ENCODE assay signal across 20 cellular contexts in the genomic region with DNA sequence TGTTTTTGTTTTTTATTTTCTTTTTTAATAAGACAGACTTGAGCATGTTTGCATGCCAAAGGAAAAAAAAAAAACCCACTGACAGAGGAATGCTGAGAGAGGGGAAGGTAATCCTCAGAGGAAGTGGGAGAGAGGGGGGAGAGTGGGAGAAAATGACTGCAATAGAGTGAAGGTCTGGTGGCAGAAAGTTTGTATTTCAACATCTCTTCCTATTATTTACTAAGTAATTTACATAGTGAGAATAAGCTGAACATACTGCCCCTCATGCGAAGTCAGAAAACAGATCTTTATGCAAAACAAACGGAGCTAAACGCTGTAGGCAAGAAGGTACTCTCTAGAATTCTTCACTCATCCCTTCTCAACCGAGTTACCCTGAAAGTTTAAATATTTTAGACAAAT. TPM values are rescaled to one million over a fixed set of nuclear protein-coding genes. Genes with fewer than 3 reads are reported as not detected.
A peak's percentile ranks its signal among the peaks of the same experiment; 100 is the strongest.
DNase-seq lines count a peak whose midpoint lies in the region; ATAC-seq and TF ChIP-seq lines count a peak whose summit lies in the region.
"Had no signal": no experiment of that assay in that cellular context is flagged by ENCODE, and none has a peak within 500 bp of the region (broad histone marks: within the 10 kb centered on the region; RNA-seq: fewer than 3 reads in every experiment).

No MANE protein-coding gene starts in this region.

- intact Hi-C loops in activated CD4-positive, alpha-beta T cell treated with anti-CD3 and anti-CD28 coated beads, Interleukin-2, amount 10 ng/mL, durations not matched to agents 24 days and 14 days (cut with micrococcal nuclease) = no loop called here

- no peak for TF ChIP-seq CTCF in HL-60 (IDR thresholded peaks at IDR 0.05; ENCODE audit: insufficient read depth, low read length)
- no peak for TF ChIP-seq CTCF in fibroblast of pulmonary artery (IDR thresholded peaks at IDR 0.05; ENCODE audit: low read length, missing control alignments)

- H3K4me3 ChIP-seq in HL-60 (replicated peaks; ENCODE audit: insufficient read depth, low read length) = no peak overlapping the region
- no peak overlapping the region for H3K4me3 ChIP-seq in fibroblast of pulmonary artery (replicated peaks; ENCODE audit: low read depth, low read length)
- H3K4me3 ChIP-seq: tibial artery had no signal

- POLR2A ChIA-PET in activated CD4-positive, alpha-beta T cell treated with anti-CD3 and anti-CD28 coated beads, Interleukin-2, amount 10 ng/mL, durations not matched to agents 7 days and 5 days (lab: Charles Lee) = interaction anchor here (0.6 kb wide), 1 partner anchor 47 kb away, joined by 4 read pairs; no protein-coding TSS in a partner anchor

- ATAC-seq in GM21381 (IDR thresholded peaks at IDR 0.05; ENCODE audit: unreplicated experiment) = no peak
- ATAC-seq: foreskin keratinocyte, Panc1 had no signal

- H3K36me3 Mint-ChIP-seq in activated CD4-positive, alpha-beta T cell treated with anti-CD3 and anti-CD28 coated beads, Interleukin-2, amount 10 ng/mL, durations not matched to agents 24 days and 14 days (ENCODE audit: low read depth) = peaks cover 36% of the 10 kb centered on the region
- peaks cover 2% of the 10 kb centered on the region for H3K36me3 Mint-ChIP-seq in activated CD4-positive, alpha-beta T cell treated with anti-CD3 and anti-CD28 coated beads, Interleukin-2, amount 10 ng/mL, durations not matched to agents 7 days and 5 days (ENCODE audit: low read depth)

- H3K27ac ChIP-seq in HL-60 (replicated peaks) = peak overlapping the region; percentile 58
- peak overlapping the region; percentile 30 for H3K27ac ChIP-seq in temporal lobe (ENCODE audit: low read depth, low read length)
- H3K27ac ChIP-seq: foreskin keratinocyte, tibial artery had no signal

- no peak overlapping the region for H3K27ac Mint-ChIP-seq in activated CD4-positive, alpha-beta T cell treated with anti-CD3 and anti-CD28 coated beads, Interleukin-2, amount 10 ng/mL, durations not matched to agents 24 days and 14 days
- H3K27ac Mint-ChIP-seq in activated CD4-positive, alpha-beta T cell treated with anti-CD3 and anti-CD28 coated beads, Interleukin-2, amount 10 ng/mL, durations not matched to agents 7 days and 5 days = no peak overlapping the region
- H3K27ac Mint-ChIP-seq: CD4-positive, alpha-beta T cell had no signal

- no peak overlapping the region for H3K4me3 Mint-ChIP-seq in activated CD4-positive, alpha-beta T cell treated with anti-CD3 and anti-CD28 coated beads, Interleukin-2, amount 10 ng/mL, durations not matched to agents 24 days and 14 days
- H3K4me3 Mint-ChIP-seq in activated CD4-positive, alpha-beta T cell treated with anti-CD3 and anti-CD28 coated beads, Interleukin-2, amount 10 ng/mL, durations not matched to agents 7 days and 5 days = no peak overlapping the region
- H3K4me3 Mint-ChIP-seq: CD4-positive, alpha-beta T cell; neural crest cell had no signal

- CTCF ChIA-PET in activated CD4-positive, alpha-beta T cell treated with anti-CD3 and anti-CD28 coated beads, Interleukin-2, amount 10 ng/mL, durations not matched to agents 7 days and 5 days (lab: Charles Lee) = interaction anchor here (0.8 to 4.3 kb wide), 4 partner anchors 8 to 745 kb away, joined by 3 to 18 read pairs (median 6); no protein-coding TSS in a partner anchor

- H3K9me3 Mint-ChIP-seq in activated CD4-positive, alpha-beta T cell treated with anti-CD3 and anti-CD28 coated beads, Interleukin-2, amount 10 ng/mL, durations not matched to agents 24 days and 14 days = no peaks in the 10 kb centered on the region
- no peaks in the 10 kb centered on the region for H3K9me3 Mint-ChIP-seq in activated CD4-positive, alpha-beta T cell treated with anti-CD3 and anti-CD28 coated beads, Interleukin-2, amount 10 ng/mL, durations not matched to agents 7 days and 5 days
- H3K9me3 Mint-ChIP-seq: CD4-positive, alpha-beta T cell; neural crest cell had no signal

- peak; percentile 35 for DNase-seq in activated CD4-positive, alpha-beta T cell treated with anti-CD3 and anti-CD28 coated beads, Interleukin-2, amount 10 ng/mL, durations not matched to agents 24 days and 14 days
- DNase-seq in activated CD4-positive, alpha-beta T cell treated with anti-CD3 and anti-CD28 coated beads, Interleukin-2, amount 10 ng/mL, durations not matched to agents 7 days and 5 days = no peak
- DNase-seq in HL-60 (ENCODE audit: low read depth in 1 of 2, low spot score in 1 of 2) (no peak), fibroblast of pulmonary artery (ENCODE audit: low read depth) (peak; percentile 50), NCI-H1048 (lab: John Stamatoyannopoulos, UW) (no peak), NCI-H1694 (lab: John Stamatoyannopoulos, UW) (no peak)
- DNase-seq: activated CD4-positive, alpha-beta T cell treated with anti-CD3 and anti-CD28 coated beads for 48 hours; activated CD8-positive, alpha-beta memory T cell treated with anti-CD3 and anti-CD28 coated beads, Interleukin-2, amount 50 U/mL, for 48 hours; activated naive CD4-positive, alpha-beta T cell treated with Interleukin-2 at 50 U/mL for 16 hours; CD4-positive, alpha-beta T cell; DMS153; foreskin keratinocyte; kidney glomerular epithelial cell; NCI-H1436; NCI-H774; tibial artery had no signal

- H3K27me3 ChIP-seq in HL-60 (ENCODE audit: insufficient read depth, poor library complexity, severe bottlenecking) = no peaks in the 10 kb centered on the region
- H3K27me3 ChIP-seq: foreskin keratinocyte, tibial artery had no signal

- peaks cover 34% of the 10 kb centered on the region for H3K4me1 Mint-ChIP-seq in activated CD4-positive, alpha-beta T cell treated with anti-CD3 and anti-CD28 coated beads, Interleukin-2, amount 10 ng/mL, durations not matched to agents 24 days and 14 days
- peaks cover 21% of the 10 kb centered on the region for H3K4me1 Mint-ChIP-seq in activated CD4-positive, alpha-beta T cell treated with anti-CD3 and anti-CD28 coated beads, Interleukin-2, amount 10 ng/mL, durations not matched to agents 7 days and 5 days

- no peaks in the 10 kb centered on the region for H3K27me3 Mint-ChIP-seq in activated CD4-positive, alpha-beta T cell treated with anti-CD3 and anti-CD28 coated beads, Interleukin-2, amount 10 ng/mL, durations not matched to agents 24 days and 14 days
- no peaks in the 10 kb centered on the region for H3K27me3 Mint-ChIP-seq in activated CD4-positive, alpha-beta T cell treated with anti-CD3 and anti-CD28 coated beads, Interleukin-2, amount 10 ng/mL, durations not matched to agents 7 days and 5 days
- H3K27me3 Mint-ChIP-seq: CD4-positive, alpha-beta T cell had no signal

RNA-seq across cellular contexts. Expression of gene ELL2, which starts 45.0 kb away (rescaled TPM):
- 103 and 111 TPM in 2 replicates for total RNA-seq in activated CD4-positive, alpha-beta T cell treated with anti-CD3 and anti-CD28 coated beads, Interleukin-2, amount 10 ng/mL, durations not matched to agents 24 days and 14 days
- 10 to 100 TPM; 12.5 to 14.7 TPM for total RNA-seq in activated CD4-positive, alpha-beta T cell treated with anti-CD3 and anti-CD28 coated beads, Interleukin-2, amount 10 ng/mL, durations not matched to agents 7 days and 5 days
- 14.8 TPM for total RNA-seq in temporal lobe

Comparison
In these comparisons a context has a peak if more than half of its experiments do, and no peak if none do; other contexts are left out.
1. DNase-seq: peak in activated CD4-positive, alpha-beta T cell treated with anti-CD3 and anti-CD28 coated beads, Interleukin-2, amount 10 ng/mL, durations not matched to agents 24 days and 14 days (single experiment) and fibroblast of pulmonary artery (single experiment); none in activated CD4-positive, alpha-beta T cell treated with anti-CD3 and anti-CD28 coated beads, Interleukin-2, amount 10 ng/mL, durations not matched to agents 7 days and 5 days (single experiment), HL-60 (0 of 2), NCI-H1048 (single experiment) and NCI-H1694 (single experiment).